In the genomic region with DNA sequence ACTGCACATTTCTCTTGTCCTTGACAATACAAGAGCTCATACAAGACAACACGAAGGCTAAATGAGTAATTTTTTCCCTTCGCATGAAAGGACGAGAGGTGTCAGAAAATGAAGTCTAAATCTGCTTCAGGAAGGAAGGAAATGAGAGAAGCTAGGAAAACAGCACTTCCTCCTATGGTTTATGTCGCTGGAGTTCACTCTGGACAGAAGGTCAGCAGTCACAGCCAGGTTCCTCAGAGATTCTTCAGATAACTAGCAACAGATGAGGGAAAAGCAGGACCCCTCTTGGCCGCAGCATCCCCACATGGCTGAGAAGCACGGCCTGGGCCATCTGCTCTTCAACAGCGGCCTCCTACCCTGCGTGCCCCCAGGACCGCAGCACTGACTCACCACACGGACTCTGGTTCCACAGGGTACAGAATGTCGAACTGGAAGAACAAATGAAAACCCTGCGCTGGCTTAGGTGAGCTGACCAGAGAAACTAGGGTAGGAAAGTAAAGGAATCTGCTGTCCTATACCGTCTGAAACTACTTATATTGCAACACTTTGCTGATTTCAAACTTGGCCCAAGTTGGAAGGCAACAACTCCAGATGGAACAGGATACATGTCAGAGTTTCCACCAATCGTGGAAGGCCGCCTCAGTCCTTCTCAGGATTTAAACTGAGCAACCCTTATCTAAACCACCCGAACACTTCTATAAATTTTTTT, we compare ENCODE assay signal across 1 cellular context.
TF ChIP-seq lines count a peak whose summit lies in the region.

No MANE protein-coding gene starts in this region.

TF ChIP-seq in GM23338, 12 proteins besides CTCF, POLR2A, EP300 and RAD21 (continued from another document):
- TF ChIP-seq, protein P1, sequence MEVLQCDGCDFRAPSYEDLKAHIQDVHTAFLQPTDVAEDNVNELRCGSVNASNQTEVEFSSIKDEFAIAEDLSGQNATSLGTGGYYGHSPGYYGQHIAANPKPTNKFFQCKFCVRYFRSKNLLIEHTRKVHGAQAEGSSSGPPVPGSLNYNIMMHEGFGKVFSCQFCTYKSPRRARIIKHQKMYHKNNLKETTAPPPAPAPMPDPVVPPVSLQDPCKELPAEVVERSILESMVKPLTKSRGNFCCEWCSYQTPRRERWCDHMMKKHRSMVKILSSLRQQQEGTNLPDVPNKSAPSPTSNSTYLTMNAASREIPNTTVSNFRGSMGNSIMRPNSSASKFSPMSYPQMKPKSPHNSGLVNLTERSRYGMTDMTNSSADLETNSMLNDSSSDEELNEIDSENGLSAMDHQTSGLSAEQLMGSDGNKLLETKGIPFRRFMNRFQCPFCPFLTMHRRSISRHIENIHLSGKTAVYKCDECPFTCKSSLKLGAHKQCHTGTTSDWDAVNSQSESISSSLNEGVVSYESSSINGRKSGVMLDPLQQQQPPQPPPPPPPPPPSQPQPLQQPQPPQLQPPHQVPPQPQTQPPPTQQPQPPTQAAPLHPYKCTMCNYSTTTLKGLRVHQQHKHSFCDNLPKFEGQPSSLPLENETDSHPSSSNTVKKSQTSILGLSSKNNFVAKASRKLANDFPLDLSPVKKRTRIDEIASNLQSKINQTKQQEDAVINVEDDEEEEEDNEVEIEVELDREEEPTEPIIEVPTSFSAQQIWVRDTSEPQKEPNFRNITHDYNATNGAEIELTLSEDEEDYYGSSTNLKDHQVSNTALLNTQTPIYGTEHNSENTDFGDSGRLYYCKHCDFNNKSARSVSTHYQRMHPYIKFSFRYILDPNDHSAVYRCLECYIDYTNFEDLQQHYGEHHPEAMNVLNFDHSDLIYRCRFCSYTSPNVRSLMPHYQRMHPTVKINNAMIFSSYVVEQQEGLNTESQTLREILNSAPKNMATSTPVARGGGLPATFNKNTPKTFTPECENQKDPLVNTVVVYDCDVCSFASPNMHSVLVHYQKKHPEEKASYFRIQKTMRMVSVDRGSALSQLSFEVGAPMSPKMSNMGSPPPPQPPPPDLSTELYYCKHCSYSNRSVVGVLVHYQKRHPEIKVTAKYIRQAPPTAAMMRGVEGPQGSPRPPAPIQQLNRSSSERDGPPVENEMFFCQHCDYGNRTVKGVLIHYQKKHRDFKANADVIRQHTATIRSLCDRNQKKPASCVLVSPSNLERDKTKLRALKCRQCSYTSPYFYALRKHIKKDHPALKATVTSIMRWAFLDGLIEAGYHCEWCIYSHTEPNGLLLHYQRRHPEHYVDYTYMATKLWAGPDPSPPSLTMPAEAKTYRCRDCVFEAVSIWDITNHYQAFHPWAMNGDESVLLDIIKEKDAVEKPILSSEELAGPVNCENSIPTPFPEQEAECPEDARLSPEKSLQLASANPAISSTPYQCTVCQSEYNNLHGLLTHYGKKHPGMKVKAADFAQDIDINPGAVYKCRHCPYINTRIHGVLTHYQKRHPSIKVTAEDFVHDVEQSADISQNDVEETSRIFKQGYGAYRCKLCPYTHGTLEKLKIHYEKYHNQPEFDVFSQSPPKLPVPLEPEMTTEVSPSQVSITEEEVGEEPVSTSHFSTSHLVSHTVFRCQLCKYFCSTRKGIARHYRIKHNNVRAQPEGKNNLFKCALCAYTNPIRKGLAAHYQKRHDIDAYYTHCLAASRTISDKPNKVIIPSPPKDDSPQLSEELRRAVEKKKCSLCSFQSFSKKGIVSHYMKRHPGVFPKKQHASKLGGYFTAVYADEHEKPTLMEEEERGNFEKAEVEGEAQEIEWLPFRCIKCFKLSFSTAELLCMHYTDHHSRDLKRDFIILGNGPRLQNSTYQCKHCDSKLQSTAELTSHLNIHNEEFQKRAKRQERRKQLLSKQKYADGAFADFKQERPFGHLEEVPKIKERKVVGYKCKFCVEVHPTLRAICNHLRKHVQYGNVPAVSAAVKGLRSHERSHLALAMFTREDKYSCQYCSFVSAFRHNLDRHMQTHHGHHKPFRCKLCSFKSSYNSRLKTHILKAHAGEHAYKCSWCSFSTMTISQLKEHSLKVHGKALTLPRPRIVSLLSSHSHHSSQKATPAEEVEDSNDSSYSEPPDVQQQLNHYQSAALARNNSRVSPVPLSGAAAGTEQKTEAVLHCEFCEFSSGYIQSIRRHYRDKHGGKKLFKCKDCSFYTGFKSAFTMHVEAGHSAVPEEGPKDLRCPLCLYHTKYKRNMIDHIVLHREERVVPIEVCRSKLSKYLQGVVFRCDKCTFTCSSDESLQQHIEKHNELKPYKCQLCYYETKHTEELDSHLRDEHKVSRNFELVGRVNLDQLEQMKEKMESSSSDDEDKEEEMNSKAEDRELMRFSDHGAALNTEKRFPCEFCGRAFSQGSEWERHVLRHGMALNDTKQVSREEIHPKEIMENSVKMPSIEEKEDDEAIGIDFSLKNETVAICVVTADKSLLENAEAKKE (CRISPR knock-in tag; IDR thresholded peaks at IDR 0.05) = no peak
- TF ChIP-seq JUNB (IDR thresholded peaks at IDR 0.05; ENCODE audit: unreplicated experiment) = no peak
- no peak for TF ChIP-seq ZNF331 (CRISPR knock-in tag; IDR thresholded peaks at IDR 0.05; ENCODE audit: low read depth)
- no peak for TF ChIP-seq EZH2phosphoT487 (IDR thresholded peaks at IDR 0.05; ENCODE audit: unreplicated experiment)
- no peak for TF ChIP-seq POLR2AphosphoS5 (IDR thresholded peaks at IDR 0.05; ENCODE audit: low read depth)
- TF ChIP-seq, protein P2, sequence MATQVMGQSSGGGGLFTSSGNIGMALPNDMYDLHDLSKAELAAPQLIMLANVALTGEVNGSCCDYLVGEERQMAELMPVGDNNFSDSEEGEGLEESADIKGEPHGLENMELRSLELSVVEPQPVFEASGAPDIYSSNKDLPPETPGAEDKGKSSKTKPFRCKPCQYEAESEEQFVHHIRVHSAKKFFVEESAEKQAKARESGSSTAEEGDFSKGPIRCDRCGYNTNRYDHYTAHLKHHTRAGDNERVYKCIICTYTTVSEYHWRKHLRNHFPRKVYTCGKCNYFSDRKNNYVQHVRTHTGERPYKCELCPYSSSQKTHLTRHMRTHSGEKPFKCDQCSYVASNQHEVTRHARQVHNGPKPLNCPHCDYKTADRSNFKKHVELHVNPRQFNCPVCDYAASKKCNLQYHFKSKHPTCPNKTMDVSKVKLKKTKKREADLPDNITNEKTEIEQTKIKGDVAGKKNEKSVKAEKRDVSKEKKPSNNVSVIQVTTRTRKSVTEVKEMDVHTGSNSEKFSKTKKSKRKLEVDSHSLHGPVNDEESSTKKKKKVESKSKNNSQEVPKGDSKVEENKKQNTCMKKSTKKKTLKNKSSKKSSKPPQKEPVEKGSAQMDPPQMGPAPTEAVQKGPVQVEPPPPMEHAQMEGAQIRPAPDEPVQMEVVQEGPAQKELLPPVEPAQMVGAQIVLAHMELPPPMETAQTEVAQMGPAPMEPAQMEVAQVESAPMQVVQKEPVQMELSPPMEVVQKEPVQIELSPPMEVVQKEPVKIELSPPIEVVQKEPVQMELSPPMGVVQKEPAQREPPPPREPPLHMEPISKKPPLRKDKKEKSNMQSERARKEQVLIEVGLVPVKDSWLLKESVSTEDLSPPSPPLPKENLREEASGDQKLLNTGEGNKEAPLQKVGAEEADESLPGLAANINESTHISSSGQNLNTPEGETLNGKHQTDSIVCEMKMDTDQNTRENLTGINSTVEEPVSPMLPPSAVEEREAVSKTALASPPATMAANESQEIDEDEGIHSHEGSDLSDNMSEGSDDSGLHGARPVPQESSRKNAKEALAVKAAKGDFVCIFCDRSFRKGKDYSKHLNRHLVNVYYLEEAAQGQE (IDR thresholded peaks at IDR 0.05; ENCODE audit: unreplicated experiment) = no peak
